Comparison of ENCODE assay signal across 2 cellular contexts in the genomic region with DNA sequence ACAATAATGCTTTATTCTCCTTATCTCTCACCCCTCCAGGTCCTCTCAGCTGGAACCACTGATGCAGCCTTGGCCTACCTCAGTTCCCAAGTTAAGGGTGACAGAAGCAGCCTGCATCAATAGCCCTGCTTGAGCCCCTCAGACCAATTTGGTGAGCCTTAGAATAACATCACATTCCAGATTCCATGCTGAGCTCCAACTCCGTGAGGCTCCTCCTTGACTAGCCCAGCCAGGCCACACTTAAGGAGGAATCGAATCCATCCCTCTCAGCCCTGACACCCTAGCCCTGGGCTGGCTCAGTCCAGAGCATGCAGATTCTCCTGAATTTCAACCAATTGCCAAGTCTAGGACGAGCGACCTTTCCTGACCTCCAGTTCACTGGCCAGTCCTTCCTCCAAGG.
A peak's percentile ranks its signal among the peaks of the same experiment; 100 is the strongest.
TF ChIP-seq lines count a peak whose summit lies in the region.

No MANE protein-coding gene starts in this region.

TF ChIP-seq in IMR-90, 13 proteins besides CTCF, POLR2A, EP300 and RAD21:
- TF ChIP-seq CEBPB (IDR thresholded peaks at IDR 0.05; ENCODE audit: low read depth, low read length) (no peak), CHD1 (IDR thresholded peaks at IDR 0.05; ENCODE audit: low read depth, low read length) (no peak), NFE2L2 (IDR thresholded peaks at IDR 0.05; ENCODE audit: low read depth, low read length) (no peak), FOS (IDR thresholded peaks at IDR 0.05; ENCODE audit: low read depth, low read length) (no peak), RFX5 (IDR thresholded peaks at IDR 0.05; ENCODE audit: low read depth, low read length) (no peak), SMC3 (IDR thresholded peaks at IDR 0.05; ENCODE audit: low read depth, low read length) (no peak), RCOR1 (IDR thresholded peaks at IDR 0.05; ENCODE audit: insufficient replicate concordance, low read length) (no peak), ELK1 (IDR thresholded peaks at IDR 0.05; ENCODE audit: borderline replicate concordance, low read depth, low read length) (no peak)

TF ChIP-seq in H1, 55 proteins besides CTCF, POLR2A, EP300 and RAD21:
- TF ChIP-seq TEAD4 (IDR thresholded peaks at IDR 0.05; ENCODE audit: low read depth, low read length) (peak; percentile 65), BCL11A (IDR thresholded peaks at IDR 0.05; ENCODE audit: low read depth in 2 of 2, low read length in 2 of 2) (no peak), TBP (IDR thresholded peaks at IDR 0.05; ENCODE audit: low read depth, low read length) (no peak)
